ENCODE assay signal across 22 cellular contexts in the genomic region with DNA sequence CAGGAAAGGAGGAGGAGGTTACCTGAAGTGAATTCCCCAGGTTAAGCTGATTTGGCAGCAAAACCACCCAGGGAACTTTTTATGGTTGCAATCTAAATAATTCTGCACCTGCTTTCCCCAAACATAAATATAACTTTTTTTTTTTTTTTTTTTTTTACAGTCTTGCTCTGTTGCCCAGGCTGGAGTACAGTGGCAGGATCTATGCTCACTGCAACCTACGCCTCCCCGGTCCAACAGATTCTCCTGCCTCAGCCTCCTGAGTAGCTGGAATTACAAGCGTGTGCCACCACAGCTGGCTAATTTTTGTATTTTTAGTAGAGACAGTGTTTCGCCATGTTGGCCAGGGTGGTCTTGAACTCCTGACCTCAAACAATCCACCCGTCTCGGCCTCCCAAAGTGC. TPM values are rescaled to one million over a fixed set of nuclear protein-coding genes. Genes with fewer than 3 reads are reported as not detected.
DNase-seq lines count a peak whose midpoint lies in the region; ATAC-seq, FAIRE-seq and TF ChIP-seq lines count a peak whose summit lies in the region.
"Had no signal": no experiment of that assay in that cellular context is flagged by ENCODE, and none has a peak within 500 bp of the region (broad histone marks: within the 10 kb centered on the region; RNA-seq: fewer than 3 reads in every experiment).

No MANE protein-coding gene starts in this region.

- no peak for TF ChIP-seq EP300 in sigmoid colon (IDR thresholded peaks at IDR 0.05)

- DNase-seq in cardiac muscle cell (ENCODE audit: low read depth in 1 of 2, low spot score in 1 of 2): no peak
- DNase-seq in cardiac septum (ENCODE audit: low spot score): no peak
- DNase-seq in kidney: no peak
- DNase-seq in sigmoid colon: no peak
- DNase-seq in CD8-positive, alpha-beta memory T cell: no peak
- DNase-seq: activated CD4-positive, CD25-positive, alpha-beta regulatory T cell treated with anti-CD3 and anti-CD28 coated beads, Interleukin-2, amount 50 U/mL, for 72 hours; activated CD8-positive, alpha-beta T cell treated with anti-CD3 and anti-CD28 coated beads for 36 hours; activated gamma-delta T cell treated with Interleukin-2 at 50 U/mL for 16 hours; activated T-cell treated with anti-CD3 and anti-CD28 coated beads for 4 hours; Calu3; central memory CD4-positive, alpha-beta T cell; foreskin melanocyte; IMR-90; islet precursor cell; mesenchymal stem cell; naive thymus-derived CD8-positive, alpha-beta T cell; OCI-M1 had no signal

- intact Hi-C loops in cardiac septum (cut with DNase I): no loop called here
- intact Hi-C loops in kidney (cut with DNase I): no loop called here
- intact Hi-C loops in sigmoid colon (cut with DNase I): no loop called here

- H3K27me3 ChIP-seq in cardiac muscle cell (no peaks in the 10 kb centered on the region), sigmoid colon (no peaks in the 10 kb centered on the region)
- H3K27me3 ChIP-seq in CD8-positive, alpha-beta memory T cell (ENCODE audit: insufficient read depth, low read length, poor library complexity, severe bottlenecking): no peaks in the 10 kb centered on the region
- H3K27me3 ChIP-seq: adrenal gland had no signal

- H3K4me1 ChIP-seq in cardiac muscle cell (ENCODE audit: low read depth): peaks cover 18% of the 10 kb centered on the region
- peaks cover 0 to 7% of the 10 kb centered on the region in 2 donors for H3K4me1 ChIP-seq in kidney (ENCODE audit: control insufficient read depth in 1 of 2, insufficient read depth in 1 of 2, low read depth in 1 of 2, low read length in 2 of 2)
- peaks cover 0 to 19% (median 15%) of the 10 kb centered on the region in 4 donors for H3K4me1 ChIP-seq in sigmoid colon
- H3K4me1 ChIP-seq in CD8-positive, alpha-beta memory T cell (ENCODE audit: insufficient read depth, low read length): no peaks in the 10 kb centered on the region

- CTCF ChIA-PET in CD8-positive, alpha-beta memory T cell (lab: Charles Lee): interaction anchor here (1.0 kb wide), 1 partner anchor 10 kb away, joined by 3 read pairs; no protein-coding TSS in a partner anchor

- H3K9me3 Mint-ChIP-seq in CD8-positive, alpha-beta memory T cell: peaks cover 0 to 13% (median 8%) of the 10 kb centered on the region in 5 donors

- FAIRE-seq in kidney (lab: Jason Lieb, UNC): no peak

- POLR2A ChIA-PET in CD8-positive, alpha-beta memory T cell (lab: Charles Lee): no interaction called here

- H3K4me3 ChIP-seq in cardiac muscle cell: no peak overlapping the region
- H3K4me3 ChIP-seq in kidney (ENCODE audit: low read length in 2 of 2): no peak overlapping the region
- H3K4me3 ChIP-seq in sigmoid colon: no peak overlapping the region
- no peak overlapping the region for H3K4me3 ChIP-seq in CD8-positive, alpha-beta memory T cell (ENCODE audit: low read length)
- H3K4me3 ChIP-seq: adrenal gland, GM23338 had no signal

- TF ChIP-seq CTCF in cardiac muscle cell (IDR thresholded peaks at IDR 0.05; ENCODE audit: low read depth, low read length) (no peak), kidney (IDR thresholded peaks at IDR 0.05; ENCODE audit: borderline replicate concordance, extremely low read depth, insufficient read depth) (no peak), sigmoid colon (IDR thresholded peaks at IDR 0.05) (no peak)

- no peak for TF ChIP-seq POLR2A in sigmoid colon (IDR thresholded peaks at IDR 0.05)

- peaks cover 3 to 7% of the 10 kb centered on the region in 2 donors for H3K27me3 Mint-ChIP-seq in CD8-positive, alpha-beta memory T cell
- H3K27me3 Mint-ChIP-seq: activated CD8-positive, alpha-beta T cell treated with anti-CD3 and anti-CD28 coated beads for 36 hours; naive thymus-derived CD8-positive, alpha-beta T cell had no signal

- H3K36me3 ChIP-seq in cardiac muscle cell: no peaks in the 10 kb centered on the region
- no peaks in the 10 kb centered on the region for H3K36me3 ChIP-seq in kidney (ENCODE audit: control insufficient read depth in 1 of 2, insufficient read depth in 2 of 2, low read length in 2 of 2)
- H3K36me3 ChIP-seq in sigmoid colon: no peaks in the 10 kb centered on the region
- no peaks in the 10 kb centered on the region for H3K36me3 ChIP-seq in CD8-positive, alpha-beta memory T cell (ENCODE audit: insufficient read depth, low read length)
- H3K36me3 ChIP-seq: adrenal gland had no signal

- no peak overlapping the region for H3K4me3 Mint-ChIP-seq in CD8-positive, alpha-beta memory T cell
- H3K4me3 Mint-ChIP-seq: activated CD8-positive, alpha-beta T cell treated with anti-CD3 and anti-CD28 coated beads for 36 hours; GM23338; naive thymus-derived CD8-positive, alpha-beta T cell had no signal

- no peak overlapping the region for H3K9ac ChIP-seq in kidney (ENCODE audit: low read length in 2 of 2)

- no peak for ATAC-seq in GM19397 (IDR thresholded peaks at IDR 0.05; ENCODE audit: unreplicated experiment)
- ATAC-seq in HG02973 (IDR thresholded peaks at IDR 0.05; ENCODE audit: unreplicated experiment): no peak
- ATAC-seq in HG03175 (IDR thresholded peaks at IDR 0.05; ENCODE audit: unreplicated experiment): no peak
- ATAC-seq: activated CD8-positive, alpha-beta T cell treated with anti-CD3 and anti-CD28 coated beads for 36 hours; GM23338; naive thymus-derived CD8-positive, alpha-beta T cell had no signal

- H3K27ac ChIP-seq in cardiac muscle cell: peak overlapping the region; percentile 90
- H3K27ac ChIP-seq in kidney (ENCODE audit: low read depth in 2 of 2, low read length in 2 of 2): peak overlapping the region; percentile 14 to 78
- H3K27ac ChIP-seq in sigmoid colon: peak overlapping the region; percentile 54 to 76 (median 73)
- H3K27ac ChIP-seq in CD8-positive, alpha-beta memory T cell (ENCODE audit: low read depth, low read length): no peak overlapping the region

- no peaks in the 10 kb centered on the region for H3K4me1 Mint-ChIP-seq in CD8-positive, alpha-beta memory T cell
- H3K4me1 Mint-ChIP-seq: GM23338 had no signal

- no peak overlapping the region for H3K27ac Mint-ChIP-seq in CD8-positive, alpha-beta memory T cell
- H3K27ac Mint-ChIP-seq: activated CD8-positive, alpha-beta T cell treated with anti-CD3 and anti-CD28 coated beads for 36 hours; GM23338 had no signal

- WGBS in sigmoid colon, 2 donors: 43 to 76% methylated on average over 6 of the region's 6 CpGs

- H3K9me3 ChIP-seq in cardiac muscle cell (ENCODE audit: low read depth): no peaks in the 10 kb centered on the region
- H3K9me3 ChIP-seq in kidney (ENCODE audit: control insufficient read depth in 1 of 2, low read length in 2 of 2): peaks cover 4 to 7% of the 10 kb centered on the region in 2 donors
- H3K9me3 ChIP-seq in sigmoid colon: peaks cover 0 to 2% (median 0%) of the 10 kb centered on the region in 4 donors
- peaks cover 4% of the 10 kb centered on the region for H3K9me3 ChIP-seq in CD8-positive, alpha-beta memory T cell (ENCODE audit: low read length)

- H3K36me3 Mint-ChIP-seq in CD8-positive, alpha-beta memory T cell: peaks cover 2 to 28% (median 3%) of the 10 kb centered on the region in 3 donors

RNA-seq across cellular contexts. Expression of a gene that starts 16.1 kb away (rescaled TPM):
- 131 and 161 TPM in 2 replicates for total RNA-seq in cardiac muscle cell
- 140 and 198 TPM in 2 replicates for polyA plus RNA-seq in cardiac muscle cell
- 491 TPM for total RNA-seq in cardiac septum
- total RNA-seq in kidney: 358 TPM
- 63.3 TPM for polyA plus RNA-seq in kidney (ENCODE audit: insufficient read depth, low read depth, low replicate concordance)
- total RNA-seq in sigmoid colon: 100 to 1,000 TPM; 446 to 567 (median 515) TPM
- polyA plus RNA-seq in sigmoid colon: 100 to 1,000 TPM in 2 of 3 donors, 10 to 100 TPM in 1; 88.7 to 136 (median 112) TPM
- 100 to 1,000 TPM; 208 to 214 TPM for total RNA-seq in CD8-positive, alpha-beta memory T cell
- polyA plus RNA-seq in CD8-positive, alpha-beta memory T cell: 95.4 TPM
